In the genomic region with DNA sequence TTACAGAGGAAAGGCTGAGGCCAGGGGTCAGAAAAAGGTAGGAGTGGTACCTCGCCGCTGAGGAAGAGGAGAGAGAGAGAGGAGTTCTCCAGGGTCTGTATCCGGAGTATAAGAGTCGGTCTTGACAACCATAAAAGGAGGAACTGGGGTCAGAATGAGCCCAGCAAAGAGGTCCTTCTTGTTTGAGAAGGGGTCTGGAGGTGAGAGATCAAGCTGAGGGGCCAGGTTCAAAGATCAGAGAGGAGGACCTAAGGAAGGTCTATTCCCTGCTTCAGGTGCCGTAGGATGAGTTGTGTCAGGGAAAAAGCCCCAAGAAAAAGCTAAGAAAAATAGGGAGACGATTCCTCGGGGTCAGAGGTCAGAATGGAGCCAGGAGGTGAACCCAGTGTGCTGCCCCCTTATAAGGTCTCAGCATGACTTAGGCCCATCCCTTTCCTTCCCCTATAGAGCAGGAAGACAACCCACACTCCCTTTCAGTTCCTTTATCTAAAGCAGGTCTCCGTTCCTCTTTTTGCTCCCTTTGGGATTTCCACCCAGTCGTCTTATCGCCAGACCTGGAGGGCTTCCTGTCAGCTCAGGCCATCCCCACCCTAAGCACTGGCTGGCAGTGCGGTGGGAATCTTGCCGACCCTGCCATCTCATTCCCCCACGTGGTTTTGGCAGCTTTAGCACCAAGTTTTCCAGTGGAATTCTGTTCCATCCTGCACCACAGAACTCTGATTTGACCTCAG, we compare ENCODE assay signal across 8 cellular contexts. TPM values are rescaled to one million over a fixed set of nuclear protein-coding genes. Genes with fewer than 3 reads are reported as not detected.
DNase-seq lines count a peak whose midpoint lies in the region; ATAC-seq and TF ChIP-seq lines count a peak whose summit lies in the region.

No MANE protein-coding gene starts in this region.

- peaks cover 41 to 62% (median 47%) of the 10 kb centered on the region in 3 donors for H3K4me1 Mint-ChIP-seq in naive B cell

- ATAC-seq in HG02852 (IDR thresholded peaks at IDR 0.05; ENCODE audit: unreplicated experiment) (peak; percentile 34), naive B cell (ENCODE audit: low read depth in 2 of 2) (peak; percentile 52 to 60), GM18517 (IDR thresholded peaks at IDR 0.05; ENCODE audit: unreplicated experiment) (no peak)

- DNase-seq in SIG-M5 (lab: John Stamatoyannopoulos, UW) (peak; percentile 92), naive B cell (peak; percentile 68), ACHN (no peak), NCI-H446 treated with DMSO at 0.1 percent for 48 hours (lab: John Stamatoyannopoulos, UW) (no peak)

- H4K20me1 ChIP-seq in DOHH2 (ENCODE audit: control insufficient read depth, insufficient read depth, low read depth, low read length), result 0 out of 2 replicates have a peak, but pooled peaks cover 5% of the 10 kb centered on the region

- no peaks in the 10 kb centered on the region for H3K27me3 Mint-ChIP-seq in naive B cell

- peak overlapping the region; percentile 83 to 98 (median 96) for H3K4me3 Mint-ChIP-seq in naive B cell

- peak overlapping the region; percentile 87 for H3K4me3 ChIP-seq in DOHH2 (ENCODE audit: low read length)
- H3K4me3 ChIP-seq in endocrine pancreas (ENCODE audit: control insufficient read depth, insufficient read depth, low read length), result peak overlapping the region; percentile 75

- peaks cover 48% of the 10 kb centered on the region for H3K36me3 ChIP-seq in DOHH2 (ENCODE audit: control insufficient read depth, low read length)
- H3K36me3 ChIP-seq in endocrine pancreas (ENCODE audit: control insufficient read depth, insufficient read depth, low read length), result no peaks in the 10 kb centered on the region

- TF ChIP-seq CTCF in DOHH2 (IDR thresholded peaks at IDR 0.05; ENCODE audit: low read depth, low read length, poor library complexity, severe bottlenecking), result no peak

- H3K79me2 ChIP-seq in DOHH2 (ENCODE audit: control insufficient read depth, low read length), result peaks cover 39% of the 10 kb centered on the region

- H3K4me1 ChIP-seq in DOHH2 (ENCODE audit: control insufficient read depth, low read length) (peaks cover 51% of the 10 kb centered on the region), endocrine pancreas (ENCODE audit: control insufficient read depth, insufficient read depth, low read length) (no peaks in the 10 kb centered on the region)

- peaks cover 21% of the 10 kb centered on the region for H3F3A ChIP-seq in DOHH2 (ENCODE audit: control insufficient read depth, insufficient read depth)

- peaks cover 4 to 8% of the 10 kb centered on the region in 2 donors for H3K36me3 Mint-ChIP-seq in naive B cell

- no peaks in the 10 kb centered on the region for H3K27me3 ChIP-seq in DOHH2 (ENCODE audit: control insufficient read depth, low read length)
- no peaks in the 10 kb centered on the region for H3K27me3 ChIP-seq in endocrine pancreas (ENCODE audit: control insufficient read depth, insufficient read depth, low read length)

- H3K27ac Mint-ChIP-seq in naive B cell, result peak overlapping the region; percentile 92 to 99 (median 98)

- H3K9me3 ChIP-seq in DOHH2 (ENCODE audit: control insufficient read depth, insufficient read depth, low read length) (no peaks in the 10 kb centered on the region), endocrine pancreas (ENCODE audit: control insufficient read depth, low read length) (no peaks in the 10 kb centered on the region)

- in situ Hi-C loops in ACHN (cut with HindIII; ENCODE audit: low pct_ligation_motif_present, low pct_unique_long_range_greater_than_20kb, low sequenced_read_pairs), result no loop called here

- H3K9me2 ChIP-seq in DOHH2 (replicated peaks; ENCODE audit: control insufficient read depth, low read length), result no peaks in the 10 kb centered on the region

- H3K9ac ChIP-seq in endocrine pancreas (ENCODE audit: control insufficient read depth, insufficient read depth, low read length), result peak overlapping the region; percentile 94

- H3K4me2 ChIP-seq in DOHH2 (ENCODE audit: low read length), result peak overlapping the region; percentile 82

- no peaks in the 10 kb centered on the region for H3K9me3 Mint-ChIP-seq in naive B cell

- peak overlapping the region; percentile 82 for H3K27ac ChIP-seq in DOHH2 (ENCODE audit: low read depth, low read length)

RNA-seq across cellular contexts. Expression of gene MTMR14, which starts 0.7 kb away (rescaled TPM):
- 100 to 1,000 TPM in 1 of 6 donors, 10 to 100 TPM in 5; 78.2 to 148 (median 91.4) TPM for polyA plus RNA-seq in naive B cell (ENCODE audit: low read depth in 6 of 6)

RNA-seq across cellular contexts. Expression of gene CPNE9, which starts 53.7 kb away (rescaled TPM):
- not detected for polyA plus RNA-seq in naive B cell (ENCODE audit: low read depth in 6 of 6)

Comparison
In these comparisons a context has a peak if more than half of its experiments do, and no peak if none do; other contexts are left out.
1. DNase-seq: peak in SIG-M5 (single experiment) and naive B cell (single experiment); none in ACHN (single experiment) and NCI-H446 treated with DMSO at 0.1 percent for 48 hours (single experiment).